In genomic region chr15:71149645-71150557, GRCh38 we compare ENCODE assay signal across 1 cellular context.
TF ChIP-seq lines count a peak whose summit lies in the region.

No MANE protein-coding gene starts in this region.

TF ChIP-seq in HEK293, 187 proteins besides CTCF, POLR2A, EP300 and RAD21 (continued from another document and continues in another):
- no peak for TF ChIP-seq ZNF211 (tag by site-specific recombination; IDR thresholded peaks at IDR 0.05; ENCODE audit: low read depth)
- TF ChIP-seq ZNF280C (tag by site-specific recombination; IDR thresholded peaks at IDR 0.05): no peak
- no peak for TF ChIP-seq ZBTB1 (tag by site-specific recombination; IDR thresholded peaks at IDR 0.05)
- TF ChIP-seq ZBTB20 (tag by site-specific recombination; IDR thresholded peaks at IDR 0.05): peak; percentile 47
- no peak for TF ChIP-seq GLIS1 (tag by site-specific recombination; IDR thresholded peaks at IDR 0.05)
- TF ChIP-seq ZNF394 (tag by site-specific recombination; IDR thresholded peaks at IDR 0.05; ENCODE audit: borderline replicate concordance): no peak
- no peak for TF ChIP-seq ZNF560 (tag by site-specific recombination; IDR thresholded peaks at IDR 0.05; ENCODE audit: borderline replicate concordance)
- TF ChIP-seq KLF1 (tag by site-specific recombination; IDR thresholded peaks at IDR 0.05): 0 out of 2 replicates have a peak, but pooled peaks have one; percentile 12
- no peak for TF ChIP-seq PRDM10 (tag by site-specific recombination; IDR thresholded peaks at IDR 0.05)
- no peak for TF ChIP-seq ZNF138 (tag by site-specific recombination; IDR thresholded peaks at IDR 0.05; ENCODE audit: borderline replicate concordance)
- TF ChIP-seq ZNF341 (tag by site-specific recombination; IDR thresholded peaks at IDR 0.05; ENCODE audit: low read depth): peak; percentile 46; the same call in 1 of the 2 replicates
- TF ChIP-seq ZNF324 (tag by site-specific recombination; IDR thresholded peaks at IDR 0.05): no peak
- 0 out of 2 replicates have a peak, but pooled peaks have one; percentile 52 for TF ChIP-seq ZNF600 (tag by site-specific recombination; IDR thresholded peaks at IDR 0.05)
- TF ChIP-seq SCRT2 (tag by site-specific recombination; IDR thresholded peaks at IDR 0.05): 0 out of 2 replicates have a peak, but pooled peaks have one; percentile 31
- no peak for TF ChIP-seq ZBTB44 (tag by site-specific recombination; IDR thresholded peaks at IDR 0.05)
- TF ChIP-seq ZXDB (tag by site-specific recombination; IDR thresholded peaks at IDR 0.05): no peak
- no peak for TF ChIP-seq PRDM6 (tag by site-specific recombination; IDR thresholded peaks at IDR 0.05)
- TF ChIP-seq TRIM28 (IDR thresholded peaks at IDR 0.05; ENCODE audit: borderline replicate concordance, low read length): no peak
- peak; percentile 82 for TF ChIP-seq ZIC2 (tag by site-specific recombination; IDR thresholded peaks at IDR 0.05)
- no peak for TF ChIP-seq ZNF202 (tag by site-specific recombination; IDR thresholded peaks at IDR 0.05; ENCODE audit: borderline replicate concordance)
- TF ChIP-seq ZNF449 (tag by site-specific recombination; IDR thresholded peaks at IDR 0.05): no peak
- TF ChIP-seq ZSCAN18 (tag by site-specific recombination; IDR thresholded peaks at IDR 0.05): no peak
- no peak for TF ChIP-seq ZNF19 (tag by site-specific recombination; IDR thresholded peaks at IDR 0.05; ENCODE audit: low read depth)
- TF ChIP-seq ZNF843 (tag by site-specific recombination; IDR thresholded peaks at IDR 0.05): no peak
- TF ChIP-seq ZNF239 (tag by site-specific recombination; IDR thresholded peaks at IDR 0.05): no peak
- TF ChIP-seq OSR2 (tag by site-specific recombination; IDR thresholded peaks at IDR 0.05): peak; percentile 44
- no peak for TF ChIP-seq ZSCAN5A (tag by site-specific recombination; IDR thresholded peaks at IDR 0.05)
- TF ChIP-seq ZBTB21 (tag by site-specific recombination; IDR thresholded peaks at IDR 0.05): no peak
- TF ChIP-seq KLF17 (tag by site-specific recombination; IDR thresholded peaks at IDR 0.05): no peak
- TF ChIP-seq SETDB1 (IDR thresholded peaks at IDR 0.05; ENCODE audit: insufficient read length, low read length): no peak
- TF ChIP-seq SP2 (tag by site-specific recombination; IDR thresholded peaks at IDR 0.05): no peak
- TF ChIP-seq ZFHX2 (tag by site-specific recombination; conservative IDR thresholded peaks at IDR 0.05): peak; percentile 89
- TF ChIP-seq ZNF596 (tag by site-specific recombination; IDR thresholded peaks at IDR 0.05): no peak
- no peak for TF ChIP-seq KLF7 (tag by site-specific recombination; IDR thresholded peaks at IDR 0.05; ENCODE audit: borderline replicate concordance)
- no peak for TF ChIP-seq SP7 (tag by site-specific recombination; IDR thresholded peaks at IDR 0.05)
- TF ChIP-seq PRDM4 (tag by site-specific recombination; IDR thresholded peaks at IDR 0.05): no peak
- TF ChIP-seq ZNF169 (tag by site-specific recombination; IDR thresholded peaks at IDR 0.05): no peak
- TF ChIP-seq EGR2 (tag by site-specific recombination; IDR thresholded peaks at IDR 0.05; ENCODE audit: low read depth): peak; percentile 87
- TF ChIP-seq ZNF747 (tag by site-specific recombination; IDR thresholded peaks at IDR 0.05): no peak
- TF ChIP-seq ZBTB48 (tag by site-specific recombination; IDR thresholded peaks at IDR 0.05): peak; percentile 60; the same call in 1 of the 2 replicates
- no peak for TF ChIP-seq ZFP37 (tag by site-specific recombination; IDR thresholded peaks at IDR 0.05)
- no peak for TF ChIP-seq ZSCAN23 (tag by site-specific recombination; IDR thresholded peaks at IDR 0.05)
- no peak for TF ChIP-seq ZNF501 (tag by site-specific recombination; IDR thresholded peaks at IDR 0.05)
